ENCODE assay signal across 8 cellular contexts in the genomic region with DNA sequence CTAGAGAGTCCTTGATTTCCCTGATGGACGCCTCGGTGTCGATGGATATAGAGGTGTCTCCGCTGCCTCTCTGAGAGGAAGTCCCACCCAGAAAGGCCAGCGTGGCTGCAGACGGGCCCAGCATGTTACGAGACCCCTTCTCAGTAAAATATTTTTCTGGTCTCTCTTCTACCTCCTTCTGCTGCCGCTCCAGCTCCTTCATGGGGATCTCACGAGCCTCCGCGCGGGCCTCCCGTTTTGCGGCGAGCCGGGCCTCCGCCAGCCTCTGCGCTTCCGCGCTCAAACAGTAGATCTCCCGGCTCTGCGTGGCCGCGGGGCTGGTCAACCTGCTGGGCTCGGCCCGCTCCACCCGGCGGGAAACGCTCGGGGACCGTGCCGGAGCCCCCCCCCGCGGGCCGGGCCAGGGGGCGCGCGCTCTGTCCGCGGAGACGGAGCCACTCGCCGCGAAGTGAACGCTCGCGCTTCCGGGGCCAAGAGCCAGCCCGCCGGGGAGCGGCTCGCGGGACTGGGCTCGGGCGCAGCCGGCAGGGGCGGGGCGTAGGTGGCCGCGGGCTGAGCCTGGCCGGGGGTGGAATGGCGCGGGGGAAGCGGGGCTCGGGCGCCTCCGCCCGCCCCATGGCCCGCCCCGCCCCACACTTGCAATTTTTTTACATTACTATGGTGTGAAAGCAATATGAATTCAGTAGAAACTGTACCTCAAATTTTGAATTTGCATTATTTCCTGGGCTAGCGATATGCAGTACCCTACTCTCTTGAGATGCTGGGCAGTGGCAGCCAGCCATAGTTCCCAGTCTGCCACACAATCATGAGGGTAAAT. TPM values are rescaled to one million over a fixed set of nuclear protein-coding genes. Genes with fewer than 3 reads are reported as not detected.
DNase-seq lines count a peak whose midpoint lies in the region; ATAC-seq and TF ChIP-seq lines count a peak whose summit lies in the region.

No MANE protein-coding gene starts in this region.

- intact Hi-C loops in CD4-positive, alpha-beta T cell (cut with DNase I, micrococcal nuclease): no loop called here
- intact Hi-C loops in PC-3 (cut with micrococcal nuclease) (loop anchor here (2.0 to 5.0 kb wide), 3 partner anchors 56 to 154 kb away; no protein-coding TSS in a partner anchor), stomach (cut with DNase I; ENCODE audit: low total_unique reads) (no loop called here)

- H3K4me1 Mint-ChIP-seq in CD4-positive, alpha-beta T cell (ENCODE audit: low read depth): peaks cover 12% of the 10 kb centered on the region
- H3K4me1 Mint-ChIP-seq in neural crest cell: peaks cover 3% of the 10 kb centered on the region

- H3K9ac ChIP-seq in PC-3 (ENCODE audit: low read length): peak overlapping the region; percentile 83

- H3K9me3 ChIP-seq in CD4-positive, alpha-beta T cell (ENCODE audit: control insufficient read depth, low read length): peaks cover 4% of the 10 kb centered on the region
- H3K9me3 ChIP-seq in PC-3 (ENCODE audit: low read length): no peaks in the 10 kb centered on the region
- H3K9me3 ChIP-seq in stomach: peaks cover 0 to 24% (median 6%) of the 10 kb centered on the region in 4 donors

- no peaks in the 10 kb centered on the region for H4K20me1 ChIP-seq in PC-3 (ENCODE audit: low read length)

- H3K9me3 Mint-ChIP-seq in CD4-positive, alpha-beta T cell: peaks cover 4% of the 10 kb centered on the region
- peaks cover 13% of the 10 kb centered on the region for H3K9me3 Mint-ChIP-seq in neural crest cell

- H3K4me3 ChIP-seq in PC-3 (ENCODE audit: low read length) (peak overlapping the region; percentile 79), fibroblast of villous mesenchyme (ENCODE audit: low read depth, low read length) (peak overlapping the region; percentile 63), stomach (peak overlapping the region; percentile 53 to 70 (median 65))

- peak overlapping the region; percentile 87 for H3K4me3 Mint-ChIP-seq in CD4-positive, alpha-beta T cell
- H3K4me3 Mint-ChIP-seq in neural crest cell: peak overlapping the region; percentile 85

- TF ChIP-seq CTCF in CD4-positive, alpha-beta T cell (IDR thresholded peaks at IDR 0.05): no peak
- TF ChIP-seq CTCF in PC-3 (conservative IDR thresholded peaks at IDR 0.05; ENCODE audit: low read depth, low read length) (no peak), fibroblast of villous mesenchyme (IDR thresholded peaks at IDR 0.05; ENCODE audit: insufficient read depth, low read depth, low read length) (no peak), neural crest cell (conservative IDR thresholded peaks at IDR 0.05) (no peak), stomach (IDR thresholded peaks at IDR 0.05) (no peak)

- no peaks in the 10 kb centered on the region for H3K27me3 ChIP-seq in CD4-positive, alpha-beta T cell (ENCODE audit: control insufficient read depth, insufficient read depth, low read length)
- H3K27me3 ChIP-seq in PC-3 (ENCODE audit: low read length) (no peaks in the 10 kb centered on the region), stomach (peaks cover 0 to under 1% (median 0%) of the 10 kb centered on the region in 3 donors)

- peak; percentile 31 to 68 (median 56) for DNase-seq in CD4-positive, alpha-beta T cell
- DNase-seq in GM19240 (ENCODE audit: insufficient read length, low spot score) (peak; percentile 67), PC-3 (peak; percentile 77), fibroblast of villous mesenchyme (ENCODE audit: low read depth) (peak; percentile 66), neural crest cell (ENCODE audit: low read depth, low spot score) (peak; percentile 50), stomach (peak; percentile 77)
- DNase-seq in activated T-helper 9 cell treated with anti-CD3 and anti-CD28 coated beads, Interleukin-2, amount 50 U/mL, for 16 hours (ENCODE audit: low read depth): peak; percentile 54

- no peak for TF ChIP-seq POLR2A in stomach (IDR thresholded peaks at IDR 0.05)

- no peak overlapping the region for H3K27ac Mint-ChIP-seq in CD4-positive, alpha-beta T cell
- no peak overlapping the region for H3K27ac Mint-ChIP-seq in neural crest cell (ENCODE audit: unreplicated experiment)

- H3K9me2 ChIP-seq in PC-3 (replicated peaks; ENCODE audit: low read length): no peaks in the 10 kb centered on the region

- POLR2A ChIA-PET in CD4-positive, alpha-beta T cell (lab: Charles Lee): interaction anchor here (0.7 to 3.2 kb wide), 2 partner anchors 62 to 113 kb away, joined by 3 to 14 read pairs; partner anchors contain the start of genes PIK3CA and ZNF639
- POLR2A ChIA-PET in PC-3 (lab: Charles Lee; ENCODE audit: unreplicated experiment): no interaction called here

- H3K27me3 Mint-ChIP-seq in CD4-positive, alpha-beta T cell: no peaks in the 10 kb centered on the region
- H3K27me3 Mint-ChIP-seq in neural crest cell (ENCODE audit: low read depth): no peaks in the 10 kb centered on the region

- H3K36me3 ChIP-seq in PC-3 (ENCODE audit: low read depth, low read length) (no peaks in the 10 kb centered on the region), stomach (no peaks in the 10 kb centered on the region)

- H3K4me1 ChIP-seq in PC-3 (ENCODE audit: insufficient read depth, low read length): peaks cover 11% of the 10 kb centered on the region
- H3K4me1 ChIP-seq in stomach: peaks cover 0 to 14% (median 6%) of the 10 kb centered on the region in 4 donors

- no peaks in the 10 kb centered on the region for H3F3A ChIP-seq in PC-3 (ENCODE audit: low read length, unreplicated experiment)

- CTCF ChIA-PET in CD4-positive, alpha-beta T cell (lab: Charles Lee): no interaction called here
- CTCF ChIA-PET in PC-3 (lab: Charles Lee): interaction anchor here (0.5 to 1.8 kb wide), 3 partner anchors 60 to 161 kb away, joined by 3 to 5 read pairs (median 3); no protein-coding TSS in a partner anchor

- peak; percentile 96 for ATAC-seq in CD4-positive, alpha-beta T cell (ENCODE audit: poor library complexity)
- ATAC-seq in HG03442 (IDR thresholded peaks at IDR 0.05; ENCODE audit: unreplicated experiment) (peak; percentile 78), PC-3 (peak; percentile 97)

- no peak overlapping the region for H3K27ac ChIP-seq in CD4-positive, alpha-beta T cell (ENCODE audit: low read depth, low read length)
- H3K27ac ChIP-seq in PC-3 (ENCODE audit: low read length) (no peak overlapping the region), stomach (peak overlapping the region; percentile 57 to 85 (median 74))

- H2AFZ ChIP-seq in PC-3 (ENCODE audit: low read length): peak overlapping the region; percentile 97

- TF ChIP-seq EP300 in stomach (IDR thresholded peaks at IDR 0.05): no peak

- H3K79me2 ChIP-seq in PC-3 (ENCODE audit: low read length): no peaks in the 10 kb centered on the region

- no peaks in the 10 kb centered on the region for H3K36me3 Mint-ChIP-seq in CD4-positive, alpha-beta T cell (ENCODE audit: low read depth)
- H3K36me3 Mint-ChIP-seq in neural crest cell (ENCODE audit: low read depth): peaks cover 27% of the 10 kb centered on the region

- peak overlapping the region; percentile 91 for H3K4me2 ChIP-seq in PC-3 (ENCODE audit: low read length)

- WGBS in stomach, 5 donors: 9 to 23% (median 12%) methylated on average over 30 to 71 of the region's 71 CpGs

- no TSS peak for BruUV-seq in PC-3 (replicated peaks; lab: Mats Ljungman, UMichigan)

RNA-seq across cellular contexts. Expression of gene KCNMB3, which starts 10.2 kb away (rescaled TPM):
- under 1 TPM; 0.58 to 0.70 TPM for total RNA-seq in CD4-positive, alpha-beta T cell
- total RNA-seq in PC-3 (2014; rRNA removed) (1.2 and 2.3 TPM in 2 replicates), fibroblast of villous mesenchyme (1.3 and 2.2 TPM in 2 replicates), neural crest cell (3.1 and 3.3 TPM in 2 replicates), stomach (1 to 10 TPM in 3 of 5 donors, under 1 TPM in 1, not detected in 1; 0.58 to 7.2 (median 2.4) TPM)
- polyA plus RNA-seq in stomach: 1 to 10 TPM; 1.4 to 2.9 (median 1.8) TPM

Comparison
In these comparisons a context has a peak if more than half of its experiments do, and no peak if none do; other contexts are left out.
1. H3K27ac ChIP-seq: peak in stomach (5 of 5); none in CD4-positive, alpha-beta T cell (single experiment) and PC-3 (single experiment).
2. Peak in every context shown above with its lines, with median percentiles within 50 percentile points of each other: ATAC-seq, DNase-seq and H3K4me3 ChIP-seq.